In genomic region chr20:58851969-58852458, GRCh38 we compare ENCODE assay signal across 10 cellular contexts. TPM values are rescaled to one million over a fixed set of nuclear protein-coding genes. Genes with fewer than 3 reads are reported as not detected.
DNase-seq lines count a peak whose midpoint lies in the region; ATAC-seq and TF ChIP-seq lines count a peak whose summit lies in the region.
"Had no signal": no experiment of that assay in that cellular context is flagged by ENCODE, and none has a peak within 500 bp of the region (broad histone marks: within the 10 kb centered on the region; RNA-seq: fewer than 3 reads in every experiment).

No MANE protein-coding gene starts in this region.

- no peak overlapping the region for H3K27ac Mint-ChIP-seq in natural killer cell treated with Interleukin-12 subunit alpha and Interleukin-12 subunit beta and Interleukin-15 and Interleukin-18, amount 100 ng/mL, for 72 hours

- DNase-seq in AG04449 (ENCODE audit: low read depth, low spot score) (no peak), coronary artery (ENCODE audit: low spot score) (no peak), AG20443 (ENCODE audit: low spot score) (no peak), anterior cingulate cortex (lab: John Stamatoyannopoulos, UW) (no peak), ACHN (no peak)
- DNase-seq in natural killer cell treated with Interleukin-12 subunit alpha and Interleukin-12 subunit beta and Interleukin-15 and Interleukin-18, amount 100 ng/mL, for 72 hours (ENCODE audit: low spot score), result no peak
- DNase-seq: NCI-H2081 treated with DMSO at 0.1 percent for 48 hours had no signal

- WGBS in HUES64, result 38% methylated on average over 20 of the region's 23 CpGs

- ATAC-seq in natural killer cell treated with Interleukin-12 subunit alpha and Interleukin-12 subunit beta and Interleukin-15 and Interleukin-18, amount 100 ng/mL, for 72 hours, result no peak
- no peak for ATAC-seq in GM18873 (IDR thresholded peaks at IDR 0.05; ENCODE audit: low FRiP score, unreplicated experiment)

- H3K4me3 Mint-ChIP-seq in natural killer cell treated with Interleukin-12 subunit alpha and Interleukin-12 subunit beta and Interleukin-15 and Interleukin-18, amount 100 ng/mL, for 72 hours, result peak overlapping the region; percentile 90

- peaks cover 14% of the 10 kb centered on the region; the same call in 1 of the 2 replicates for H3K4me1 ChIP-seq in HUES64 (ENCODE audit: insufficient read depth, low read length)
- H3K4me1 ChIP-seq: HAP-1 had no signal

- CTCF ChIA-PET in AG04449 (lab: Yijun Ruan, JAX), result interaction anchor here (0.8 to 3.6 kb wide), 14 partner anchors 8 to 616 kb away, joined by 3 to 14 read pairs (median 4); partner anchors contain the start of gene STX16

- no peaks in the 10 kb centered on the region for H3K9me3 ChIP-seq in HUES64 (ENCODE audit: insufficient read depth, low read depth, low read length)
- H3K9me3 ChIP-seq: HAP-1 had no signal

- H3K4me3 ChIP-seq in AG04449 (ENCODE audit: low read depth, low read length), result peak overlapping the region; percentile 73
- H3K4me3 ChIP-seq in HUES64 (ENCODE audit: low read length), result peak overlapping the region; percentile 82
- peak overlapping the region; percentile 70 for H3K4me3 ChIP-seq in coronary artery
- H3K4me3 ChIP-seq: HAP-1 had no signal

- H3K9ac ChIP-seq in HUES64 (ENCODE audit: low read depth, low read length), result peak overlapping the region; percentile 42

- H3K27me3 ChIP-seq in HUES64 (ENCODE audit: insufficient read depth, low read length), result peaks cover 57% of the 10 kb centered on the region

- H3K27ac ChIP-seq in HUES64 (ENCODE audit: low read depth, low read length), result peak overlapping the region; percentile 57; the same call in 1 of the 2 replicates
- no peak overlapping the region for H3K27ac ChIP-seq in coronary artery

- no peaks in the 10 kb centered on the region for H3K36me3 Mint-ChIP-seq in natural killer cell treated with Interleukin-12 subunit alpha and Interleukin-12 subunit beta and Interleukin-15 and Interleukin-18, amount 100 ng/mL, for 72 hours

- no peak for TF ChIP-seq CTCF in AG04449 (IDR thresholded peaks at IDR 0.05; ENCODE audit: insufficient read depth, low read length, missing control alignments)
- no peak for TF ChIP-seq CTCF in coronary artery (IDR thresholded peaks at IDR 0.05)

- peaks cover 36 to 44% of the 10 kb centered on the region in 2 donors for H3K27me3 Mint-ChIP-seq in natural killer cell treated with Interleukin-12 subunit alpha and Interleukin-12 subunit beta and Interleukin-15 and Interleukin-18, amount 100 ng/mL, for 72 hours

- peaks cover 11 to 22% of the 10 kb centered on the region in 2 donors for H3K4me1 Mint-ChIP-seq in natural killer cell treated with Interleukin-12 subunit alpha and Interleukin-12 subunit beta and Interleukin-15 and Interleukin-18, amount 100 ng/mL, for 72 hours (ENCODE audit: low read depth in 2 of 2)

- POLR2A ChIA-PET in AG04449 (lab: Yijun Ruan, JAX), result interaction anchor here (0.6 to 1.1 kb wide), 3 partner anchors 200 to 403 kb away, joined by 3 to 5 read pairs (median 3); partner anchors contain the start of gene STX16

- in situ Hi-C loops in ACHN (cut with HindIII; ENCODE audit: low pct_ligation_motif_present, low pct_unique_long_range_greater_than_20kb, low sequenced_read_pairs), result no loop called here

- H3K9me3 Mint-ChIP-seq in natural killer cell treated with Interleukin-12 subunit alpha and Interleukin-12 subunit beta and Interleukin-15 and Interleukin-18, amount 100 ng/mL, for 72 hours, result no peaks in the 10 kb centered on the region

- H3K36me3 ChIP-seq in HUES64 (ENCODE audit: insufficient read depth, low read length), result peaks cover 21% of the 10 kb centered on the region
- H3K36me3 ChIP-seq: HAP-1 had no signal

RNA-seq across cellular contexts. Expression of gene GNAS, which starts 0.5 kb away (rescaled TPM):
- 856 TPM for polyA plus RNA-seq in HUES64 (2013, experiment 1 of 2)
- polyA plus RNA-seq in HUES64 (2013, experiment 2 of 2), result 977 TPM
- total RNA-seq in natural killer cell treated with Interleukin-12 subunit alpha and Interleukin-12 subunit beta and Interleukin-15 and Interleukin-18, amount 100 ng/mL, for 72 hours, result 100 to 1,000 TPM; 459 to 740 TPM

RNA-seq across cellular contexts. Expression of gene GNAS-AS1, which starts 1.3 kb away (rescaled TPM):
- polyA plus RNA-seq in HUES64 (2013, experiment 1 of 2), result 3.2 TPM
- polyA plus RNA-seq in HUES64 (2013, experiment 2 of 2), result 3.2 TPM
- 1 to 10 TPM in 1 of 2 donors, under 1 TPM in 1; 0.29 to 4.7 TPM for total RNA-seq in natural killer cell treated with Interleukin-12 subunit alpha and Interleukin-12 subunit beta and Interleukin-15 and Interleukin-18, amount 100 ng/mL, for 72 hours
